In the genomic region with DNA sequence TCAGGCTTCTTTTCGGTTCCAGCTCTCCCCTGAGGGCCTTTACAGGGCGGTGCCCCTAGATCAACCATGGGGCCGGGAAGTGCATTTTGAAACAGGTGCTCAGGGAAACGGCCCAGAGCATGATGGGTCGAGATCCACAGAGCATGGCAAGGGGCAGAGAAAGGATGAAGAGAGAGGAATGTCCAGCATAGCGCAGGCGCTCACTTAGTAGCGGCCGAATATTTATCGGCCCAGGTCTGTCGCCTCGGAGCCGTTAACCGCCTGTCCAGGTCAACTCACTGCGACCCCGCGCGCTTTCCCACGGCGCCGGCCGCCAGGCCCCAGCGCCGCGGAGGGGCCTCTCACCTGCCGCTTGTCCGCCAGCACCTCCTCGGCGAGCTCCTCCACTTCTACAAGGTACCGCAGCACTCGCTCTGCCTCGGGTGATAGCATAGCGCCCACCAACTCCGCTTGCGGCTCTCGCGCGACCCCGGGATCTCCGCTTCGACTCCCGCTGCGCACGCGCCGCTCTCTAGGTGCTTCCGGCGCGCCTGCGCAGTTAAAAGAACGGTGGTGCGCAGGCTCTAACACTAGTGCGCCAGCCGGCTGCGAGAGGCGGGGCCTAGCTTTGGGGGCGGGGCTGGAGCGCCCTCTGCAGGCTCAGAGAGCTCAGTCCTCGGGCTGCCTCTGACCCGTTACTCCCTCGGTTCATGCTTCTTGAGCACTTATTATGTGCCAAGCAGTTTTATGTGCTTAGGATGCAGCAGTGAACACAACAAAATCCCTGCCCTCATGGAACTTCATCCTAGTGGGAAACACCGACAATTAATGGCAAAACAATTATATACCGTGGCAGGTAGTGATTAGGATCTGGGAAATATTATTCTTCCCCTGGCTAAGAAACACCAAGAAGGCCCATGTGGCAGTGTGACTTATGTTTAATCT, we compare ENCODE assay signal across 8 cellular contexts. TPM values are rescaled to one million over a fixed set of nuclear protein-coding genes. Genes with fewer than 3 reads are reported as not detected.
DNase-seq lines count a peak whose midpoint lies in the region; ATAC-seq and TF ChIP-seq lines count a peak whose summit lies in the region.

A gene (minus strand): TSS at position 517 of the 924 bp plus-strand sequence. CDS start 85 bp downstream, at position 432.

- peak within 1 kb of the TSS; percentile 82 to 84 for H3K27ac ChIP-seq in coronary artery

- H3K36me3 Mint-ChIP-seq in CD14-positive monocyte: peaks cover 26 to 32% of the 10 kb centered on the region in 2 donors
- peaks cover 34% of the 10 kb centered on the region for H3K36me3 Mint-ChIP-seq in activated CD4-positive, alpha-beta T cell treated with anti-CD3 and anti-CD28 coated beads for 36 hours (ENCODE audit: low read depth)

- H3K27me3 Mint-ChIP-seq in CD14-positive monocyte (ENCODE audit: low read depth in 3 of 3): peaks cover 8 to 15% (median 14%) of the 10 kb centered on the region in 3 donors
- peaks cover 5% of the 10 kb centered on the region for H3K27me3 Mint-ChIP-seq in activated CD4-positive, alpha-beta T cell treated with anti-CD3 and anti-CD28 coated beads for 36 hours

- CTCF ChIA-PET in activated CD4-positive, alpha-beta T cell treated with anti-CD3 and anti-CD28 coated beads for 36 hours (lab: Charles Lee): interaction anchor here (0.6 to 4.9 kb wide), 31 partner anchors 8 to 228 kb away, joined by 3 to 47 read pairs (median 4); no protein-coding TSS in a partner anchor

- intact Hi-C loops in CD14-positive monocyte (cut with micrococcal nuclease) (loop anchor here (5.0 kb wide), 3 partner anchors 74 to 129 kb away; no protein-coding TSS in a partner anchor), left colon (cut with DNase I, micrococcal nuclease) (loop anchor here in 1 of 2 donors (2.0 kb wide), 1 partner anchor 99 kb away; no protein-coding TSS in a partner anchor)
- intact Hi-C loops in activated CD4-positive, alpha-beta T cell treated with anti-CD3 and anti-CD28 coated beads for 36 hours (cut with DNase I, micrococcal nuclease): loop anchor here (1.0 to 10.0 kb wide), 8 partner anchors 17 to 212 kb away; a partner anchor contains a TSS

- H3K9me3 Mint-ChIP-seq in CD14-positive monocyte: peaks cover 0 to 5% (median 3%) of the 10 kb centered on the region in 7 donors
- H3K9me3 Mint-ChIP-seq in activated CD4-positive, alpha-beta T cell treated with anti-CD3 and anti-CD28 coated beads for 36 hours (ENCODE audit: low read depth): no peaks in the 10 kb centered on the region

- POLR2A ChIA-PET in activated CD4-positive, alpha-beta T cell treated with anti-CD3 and anti-CD28 coated beads for 36 hours (lab: Charles Lee): interaction anchor here (0.5 to 1.0 kb wide), 5 partner anchors 10 to 977 kb away, joined by 3 to 4 read pairs (median 3); no protein-coding TSS in a partner anchor

- peak; percentile 85 for TF ChIP-seq CTCF in CD14-positive monocyte (IDR thresholded peaks at IDR 0.05)
- peak; percentile 83 for TF ChIP-seq CTCF in coronary artery (IDR thresholded peaks at IDR 0.05)

- DNase-seq in CD14-positive monocyte (ENCODE audit: low spot score) (peak; percentile 94), NCI-H524 (lab: John Stamatoyannopoulos, UW) (peak; percentile 98 to 99), coronary artery (ENCODE audit: low spot score) (peak; percentile 94), left colon (peak; percentile 90 to 97)
- DNase-seq in activated CD4-positive, alpha-beta T cell treated with anti-CD3 and anti-CD28 coated beads for 36 hours: peak; percentile 98
- DNase-seq in stimulated activated CD4-positive, alpha-beta T cell treated with anti-CD3 and anti-CD28 coated beads, Interleukin-1b, Interleukin-23, amount 100 ng/mL, for 4 hours (ENCODE audit: low read depth in 2 of 2): peak; percentile 98

- H3K4me3 Mint-ChIP-seq in CD14-positive monocyte: peak within 1 kb of the TSS; percentile 96 to 99
- H3K4me3 Mint-ChIP-seq in activated CD4-positive, alpha-beta T cell treated with anti-CD3 and anti-CD28 coated beads for 36 hours: peak within 1 kb of the TSS; percentile 97

- peak within 1 kb of the TSS; percentile 82 to 95 (median 92) for H3K27ac Mint-ChIP-seq in CD14-positive monocyte
- peak within 1 kb of the TSS; percentile 95 for H3K27ac Mint-ChIP-seq in activated CD4-positive, alpha-beta T cell treated with anti-CD3 and anti-CD28 coated beads for 36 hours

- H3K4me1 Mint-ChIP-seq in CD14-positive monocyte: peaks cover 16% of the 10 kb centered on the region
- peaks cover 26% of the 10 kb centered on the region for H3K4me1 Mint-ChIP-seq in activated CD4-positive, alpha-beta T cell treated with anti-CD3 and anti-CD28 coated beads for 36 hours

- ATAC-seq in GM19324 (IDR thresholded peaks at IDR 0.05; ENCODE audit: low FRiP score, unreplicated experiment): peak; percentile 94
- peak; percentile 87 for ATAC-seq in HG03460 (IDR thresholded peaks at IDR 0.05; ENCODE audit: unreplicated experiment)
- peak; percentile 99 for ATAC-seq in activated CD4-positive, alpha-beta T cell treated with anti-CD3 and anti-CD28 coated beads for 36 hours
- ATAC-seq in left colon: peak; percentile 98

- peak within 1 kb of the TSS; percentile 95 for H3K4me3 ChIP-seq in coronary artery

RNA-seq across cellular contexts. Expression of the gene that starts here (rescaled TPM):
- polyA plus RNA-seq in CD14-positive monocyte: 1 to 10 TPM; 3.5 to 3.7 TPM
- 10 to 100 TPM; 12.8 to 18.4 TPM for total RNA-seq in activated CD4-positive, alpha-beta T cell treated with anti-CD3 and anti-CD28 coated beads for 36 hours
- total RNA-seq in left colon: 1 to 10 TPM; 7.3 to 8.0 TPM

Comparison
In these comparisons a context has a peak if more than half of its experiments do, and no peak if none do; other contexts are left out.
1. Peak in every context shown above with its lines: DNase-seq, ATAC-seq, H3K4me3 ChIP-seq and H3K27ac ChIP-seq.